ENCODE assay signal across 3 cellular contexts in the genomic region with DNA sequence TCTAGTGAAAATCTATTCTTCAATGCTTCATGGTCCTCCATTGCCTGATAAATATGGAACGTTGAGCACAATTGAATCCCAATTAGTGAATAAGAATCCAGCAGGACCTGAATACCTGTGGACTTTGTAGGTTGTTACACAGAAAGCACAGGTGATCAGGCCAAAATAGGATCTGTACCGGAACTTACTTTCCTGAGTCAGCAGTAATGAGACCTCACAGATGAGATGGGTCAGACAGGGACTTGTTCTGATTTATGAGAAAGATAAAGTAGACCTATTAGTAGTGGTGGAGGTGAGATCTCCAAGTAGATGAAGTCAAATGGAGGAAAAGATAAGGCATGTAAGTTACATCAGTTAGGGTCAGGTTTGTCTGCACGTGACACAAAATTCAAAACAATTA.
TF ChIP-seq lines count a peak whose summit lies in the region.

No MANE protein-coding gene starts in this region.

TF ChIP-seq in A549, 52 proteins besides CTCF, POLR2A, EP300 and RAD21:
- no peak for TF ChIP-seq SMC3 (IDR thresholded peaks at IDR 0.05)
- TF ChIP-seq MAFK (IDR thresholded peaks at IDR 0.05; ENCODE audit: partially characterized antibody): peak; percentile 69
- TF ChIP-seq MYC (IDR thresholded peaks at IDR 0.05; ENCODE audit: borderline replicate concordance, low read length): no peak

TF ChIP-seq in IMR-90, 13 proteins besides CTCF, POLR2A, EP300 and RAD21:
- TF ChIP-seq BHLHE40 (IDR thresholded peaks at IDR 0.05; ENCODE audit: low read depth, low read length): no peak
- TF ChIP-seq MAFK (IDR thresholded peaks at IDR 0.05; ENCODE audit: low read depth, low read length): peak; percentile 81

TF ChIP-seq in K562, 482 proteins besides CTCF, POLR2A, EP300 and RAD21:
- TF ChIP-seq C11orf30 (IDR thresholded peaks at IDR 0.05; ENCODE audit: low read depth) (peak; percentile 33; the same call in 1 of the 2 replicates), MAFF (IDR thresholded peaks at IDR 0.05; ENCODE audit: low read length) (peak; percentile 36), SAFB2 (IDR thresholded peaks at IDR 0.05; ENCODE audit: borderline replicate concordance, low read depth, low read length, severe bottlenecking) (no peak), MAFG (tag; conservative IDR thresholded peaks at IDR 0.05) (0 out of 2 replicates have a peak, but pooled peaks have one; percentile 14), MAFK (IDR thresholded peaks at IDR 0.05; ENCODE audit: low read length) (peak; percentile 43), ZNF316 (IDR thresholded peaks at IDR 0.05) (peak; percentile 56)
- TF ChIP-seq, protein P1, sequence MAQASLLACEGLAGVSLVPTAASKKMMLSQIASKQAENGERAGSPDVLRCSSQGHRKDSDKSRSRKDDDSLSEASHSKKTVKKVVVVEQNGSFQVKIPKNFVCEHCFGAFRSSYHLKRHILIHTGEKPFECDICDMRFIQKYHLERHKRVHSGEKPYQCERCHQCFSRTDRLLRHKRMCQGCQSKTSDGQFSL (CRISPR knock-in tag; IDR thresholded peaks at IDR 0.05): no peak
- TF ChIP-seq, protein P1 (tag; IDR thresholded peaks at IDR 0.05): no peak
